Comparison of ENCODE assay signal across 15 cellular contexts in genomic region chr3:127982155-127982554, GRCh38.
"Had no signal": no experiment of that assay in that cellular context is flagged by ENCODE, and none has a peak within 500 bp of the region (broad histone marks: within the 10 kb centered on the region; RNA-seq: fewer than 3 reads in every experiment).

No MANE protein-coding gene starts in this region.

- H3K27ac ChIP-seq: RWPE1 had no signal

- H3K9me3 ChIP-seq: SK-N-SH had no signal

- DNase-seq: KBM-7, NCI-H1092, NCI-H1436, NCI-H187, NCI-H2029, NCI-H2081 treated with DMSO at 0.1 percent for 48 hours, NCI-H2171, NCI-H226, NCI-H446, NCI-H510A, NCI-H524 treated with DMSO at 0.1 percent for 48 hours, NCI-H774, SHP77, SK-N-SH had no signal
